In genomic region chr2:196914867-196915465, GRCh38 we compare ENCODE assay signal across 9 cellular contexts. TPM values are rescaled to one million over a fixed set of nuclear protein-coding genes. Genes with fewer than 3 reads are reported as not detected.
DNase-seq lines count a peak whose midpoint lies in the region; ATAC-seq and TF ChIP-seq lines count a peak whose summit lies in the region.
"Had no signal": no experiment of that assay in that cellular context is flagged by ENCODE, and none has a peak within 500 bp of the region (broad histone marks: within the 10 kb centered on the region; RNA-seq: fewer than 3 reads in every experiment).

No MANE protein-coding gene starts in this region.

- POLR2A ChIA-PET in Panc1 (lab: Charles Lee) = interaction anchor here (0.6 kb wide), 1 partner anchor 1040 kb away, joined by 3 read pairs; no protein-coding TSS in a partner anchor

- H3K27ac Mint-ChIP-seq in type B pancreatic cell = peak overlapping the region; percentile 2

- no peak overlapping the region for H3K4me3 Mint-ChIP-seq in type B pancreatic cell

- no peak overlapping the region for H3K27ac ChIP-seq in Panc1 (ENCODE audit: low read length)

- no peaks in the 10 kb centered on the region for H3K27me3 Mint-ChIP-seq in type B pancreatic cell

- peaks cover 8% of the 10 kb centered on the region for H3K9me3 ChIP-seq in Panc1 (ENCODE audit: control insufficient read depth, insufficient read depth, low read depth, low read length)

- H3K4me3 ChIP-seq in Panc1 (ENCODE audit: low read depth in 2 of 2, low read length in 2 of 2) = no peak overlapping the region
- H3K4me3 ChIP-seq: lung had no signal

- H3K4me1 ChIP-seq in Panc1 (ENCODE audit: control insufficient read depth, insufficient read depth, low read length) = no peaks in the 10 kb centered on the region

- no peaks in the 10 kb centered on the region for H3K4me1 Mint-ChIP-seq in type B pancreatic cell (ENCODE audit: unreplicated experiment)

- TF ChIP-seq CTCF in Panc1 (IDR thresholded peaks at IDR 0.05) (no peak), type B pancreatic cell (conservative IDR thresholded peaks at IDR 0.05) (no peak)

- intact Hi-C loops in Panc1 (cut with micrococcal nuclease; ENCODE audit: unreplicated experiment) = no loop called here

- CTCF ChIA-PET in Panc1 (lab: Charles Lee) = no interaction called here

- H3K36me3 Mint-ChIP-seq in type B pancreatic cell = peaks cover 64% of the 10 kb centered on the region

- H3K36me3 ChIP-seq in Panc1 (ENCODE audit: control insufficient read depth, insufficient read depth, low read length) = peaks cover 2% of the 10 kb centered on the region; the same call in 1 of the 2 replicates

- TSS peak; percentile 40 for BruUV-seq in Panc1 (replicated peaks; lab: Mats Ljungman, UMichigan)

- ATAC-seq in HG02943 (IDR thresholded peaks at IDR 0.05; ENCODE audit: low read depth, unreplicated experiment) = peak; percentile 74
- no peak for ATAC-seq in Panc1
- no peak for ATAC-seq in left lobe of liver

- in situ Hi-C loops in Panc1 (cut with HindIII; ENCODE audit: low pct_unique_long_range_greater_than_20kb, low sequenced_read_pairs) = no loop called here

- no peaks in the 10 kb centered on the region for H3K27me3 ChIP-seq in Panc1 (ENCODE audit: control insufficient read depth, insufficient read depth, low read length)

- peaks cover 10% of the 10 kb centered on the region for H3K9me3 Mint-ChIP-seq in type B pancreatic cell

- peak; percentile 33 for DNase-seq in stimulated activated CD4-positive, alpha-beta T cell treated with anti-CD3 and anti-CD28 coated beads, Interleukin-2, amount 100 ng/mL, for 4 hours (ENCODE audit: low read depth)
- no peak for DNase-seq in stimulated activated CD4-positive, alpha-beta T cell treated with anti-CD3 and anti-CD28 coated beads, Interleukin-4, amount 100 ng/mL, for 1 hour
- no peak for DNase-seq in Panc1 (ENCODE audit: low read depth, low spot score)
- DNase-seq in type B pancreatic cell (ENCODE audit: extremely low spot score, unreplicated experiment) = no peak
- no peak for DNase-seq in NK-92 (lab: John Stamatoyannopoulos, UW; ENCODE audit: unreplicated experiment)
- no peak for DNase-seq in hypothalamus (lab: John Stamatoyannopoulos, UW)
- no peak for DNase-seq in left lobe of liver (ENCODE audit: low spot score)

RNA-seq across cellular contexts. Expression of gene PGAP1, which starts 11.5 kb away (rescaled TPM):
- total RNA-seq in Panc1 (2021; ENCODE audit: unreplicated experiment) = 15.7 TPM
- 3.1 TPM for polyA plus RNA-seq in Panc1 (2012; ENCODE audit: insufficient read length)
- 16.2 and 45.1 TPM in 2 replicates for total RNA-seq in type B pancreatic cell (ENCODE audit: low replicate concordance)
- total RNA-seq in left lobe of liver = 2.6 TPM
